ENCODE assay signal across 12 cellular contexts in genomic region chr22:41951898-41952474, GRCh38.
DNase-seq lines count a peak whose midpoint lies in the region; ATAC-seq and TF ChIP-seq lines count a peak whose summit lies in the region.
"Had no signal": no experiment of that assay in that cellular context is flagged by ENCODE, and none has a peak within 500 bp of the region (broad histone marks: within the 10 kb centered on the region; RNA-seq: fewer than 3 reads in every experiment).

Gene SMIM45 (plus strand): TSS chr22:41952150.

- no peak within 1 kb of the TSS for H3K4me3 Mint-ChIP-seq in stimulated activated memory B cell treated with anti-CD40 and anti-IgM and Interleukin-4, amounts not matched to agents 10 μg/mL and 1 μg/mL and 100 μg/mL, for 72 hours
- no peak within 1 kb of the TSS for H3K4me3 Mint-ChIP-seq in activated CD8-positive, alpha-beta T cell treated with anti-CD3 and anti-CD28 coated beads for 36 hours

- peaks cover 62% of the 10 kb centered on the region for H3K4me1 Mint-ChIP-seq in stimulated activated memory B cell treated with anti-CD40 and anti-IgM and Interleukin-4, amounts not matched to agents 10 μg/mL and 1 μg/mL and 100 μg/mL, for 72 hours
- peaks cover 16% of the 10 kb centered on the region for H3K4me1 Mint-ChIP-seq in activated CD8-positive, alpha-beta T cell treated with anti-CD3 and anti-CD28 coated beads for 36 hours (ENCODE audit: low read depth)

- peak; percentile 34 for TF ChIP-seq CTCF in OCI-LY3 (IDR thresholded peaks at IDR 0.05; ENCODE audit: low read depth, low read length)
- TF ChIP-seq CTCF in stomach (IDR thresholded peaks at IDR 0.05) = no peak
- TF ChIP-seq CTCF in activated CD8-positive, alpha-beta T cell treated with anti-CD3 and anti-CD28 coated beads for 36 hours (IDR thresholded peaks at IDR 0.05) = no peak

- peak within 1 kb of the TSS; percentile 12; the same call in 1 of the 2 replicates for H3K9ac ChIP-seq in OCI-LY3 (ENCODE audit: low read length)

- H3K9me3 ChIP-seq in OCI-LY3 (ENCODE audit: insufficient read depth, low read length) (no peaks in the 10 kb centered on the region), stomach (no peaks in the 10 kb centered on the region)

- H3K27ac Mint-ChIP-seq in stimulated activated memory B cell treated with anti-CD40 and anti-IgM and Interleukin-4, amounts not matched to agents 10 μg/mL and 1 μg/mL and 100 μg/mL, for 72 hours = peak within 1 kb of the TSS; percentile 50
- H3K27ac Mint-ChIP-seq in activated CD8-positive, alpha-beta T cell treated with anti-CD3 and anti-CD28 coated beads for 36 hours = no peak within 1 kb of the TSS

- no peaks in the 10 kb centered on the region for H3K36me3 ChIP-seq in OCI-LY3 (replicated peaks; ENCODE audit: low read depth, low read length)
- H3K36me3 ChIP-seq in stomach = no peaks in the 10 kb centered on the region

- no peaks in the 10 kb centered on the region for H3K9me3 Mint-ChIP-seq in stimulated activated memory B cell treated with anti-CD40 and anti-IgM and Interleukin-4, amounts not matched to agents 10 μg/mL and 1 μg/mL and 100 μg/mL, for 72 hours
- no peaks in the 10 kb centered on the region for H3K9me3 Mint-ChIP-seq in activated CD8-positive, alpha-beta T cell treated with anti-CD3 and anti-CD28 coated beads for 36 hours

- peak; percentile 90 for ATAC-seq in stimulated activated memory B cell treated with anti-CD40 and anti-IgM and Interleukin-4, amounts not matched to agents 10 μg/mL and 1 μg/mL and 100 μg/mL, for 72 hours
- ATAC-seq in activated CD8-positive, alpha-beta T cell treated with anti-CD3 and anti-CD28 coated beads for 36 hours = no peak

- 55 to 72% (median 63%) methylated on average over 7 to 16 of the region's 16 CpGs for WGBS in stomach, 5 donors

- H4K20me1 ChIP-seq in OCI-LY3 (ENCODE audit: insufficient read depth, low read length) = no peaks in the 10 kb centered on the region

- POLR2A ChIA-PET in activated CD8-positive, alpha-beta T cell treated with anti-CD3 and anti-CD28 coated beads for 36 hours (lab: Charles Lee) = interaction anchor here (1.1 to 1.4 kb wide), 2 partner anchors 8 to 139 kb away, joined by 4 read pairs; partner anchors contain the start of gene NDUFA6

- intact Hi-C loops in stomach (cut with DNase I; ENCODE audit: low total_unique reads) = no loop called here
- intact Hi-C loops in activated CD8-positive, alpha-beta T cell treated with anti-CD3 and anti-CD28 coated beads for 36 hours (cut with micrococcal nuclease) = no loop called here

- H3K27me3 ChIP-seq in OCI-LY3 (ENCODE audit: low read depth, low read length) = no peaks in the 10 kb centered on the region
- peaks cover 0 to 14% (median 0%) of the 10 kb centered on the region in 3 donors for H3K27me3 ChIP-seq in stomach

- H3K27ac ChIP-seq in OCI-LY3 (ENCODE audit: low read length) = no peak within 1 kb of the TSS
- no peak within 1 kb of the TSS for H3K27ac ChIP-seq in stomach
- H3K27ac ChIP-seq: 22Rv1, coronary artery had no signal

- H3K4me3 ChIP-seq in OCI-LY3 (ENCODE audit: low read length) (peak within 1 kb of the TSS; percentile 46), stomach (no peak within 1 kb of the TSS)
- H3K4me3 ChIP-seq: coronary artery had no signal

- H3K36me3 Mint-ChIP-seq in stimulated activated memory B cell treated with anti-CD40 and anti-IgM and Interleukin-4, amounts not matched to agents 10 μg/mL and 1 μg/mL and 100 μg/mL, for 72 hours = no peaks in the 10 kb centered on the region
- no peaks in the 10 kb centered on the region for H3K36me3 Mint-ChIP-seq in activated CD8-positive, alpha-beta T cell treated with anti-CD3 and anti-CD28 coated beads for 36 hours (ENCODE audit: low read depth)

- DNase-seq in DMS 273 (lab: John Stamatoyannopoulos, UW; ENCODE audit: unreplicated experiment) (peak; percentile 42), DMS 273 treated with DMSO at 0.1 percent for 48 hours (lab: John Stamatoyannopoulos, UW) (no peak), hippocampal formation (lab: John Stamatoyannopoulos, UW) (peak; percentile 76 to 85), stomach (no peak), activated gamma-delta T cell (lab: John Stamatoyannopoulos, UW) (no peak)
- DNase-seq in activated CD8-positive, alpha-beta T cell treated with anti-CD3 and anti-CD28 coated beads for 36 hours = no peak
- DNase-seq: foreskin melanocyte, SIG-M5 had no signal

- TF ChIP-seq POLR2A in stomach (IDR thresholded peaks at IDR 0.05) = no peak

- H3K79me2 ChIP-seq in OCI-LY3 (ENCODE audit: low read length) = peaks cover 10% of the 10 kb centered on the region; the same call in 1 of the 2 replicates

- peak within 1 kb of the TSS; percentile 24; the same call in 1 of the 2 replicates for H2AFZ ChIP-seq in OCI-LY3 (ENCODE audit: low read depth, low read length)

- H3K27me3 Mint-ChIP-seq in stimulated activated memory B cell treated with anti-CD40 and anti-IgM and Interleukin-4, amounts not matched to agents 10 μg/mL and 1 μg/mL and 100 μg/mL, for 72 hours = no peaks in the 10 kb centered on the region
- H3K27me3 Mint-ChIP-seq in activated CD8-positive, alpha-beta T cell treated with anti-CD3 and anti-CD28 coated beads for 36 hours = no peaks in the 10 kb centered on the region

- peak within 1 kb of the TSS; percentile 72 for H3K4me2 ChIP-seq in OCI-LY3 (ENCODE audit: low read length)

- H3K4me1 ChIP-seq in OCI-LY3 (ENCODE audit: low read length) = peaks cover 79% of the 10 kb centered on the region
- peaks cover 3 to 9% (median 5%) of the 10 kb centered on the region in 4 donors for H3K4me1 ChIP-seq in stomach

- CTCF ChIA-PET in activated CD8-positive, alpha-beta T cell treated with anti-CD3 and anti-CD28 coated beads for 36 hours (lab: Charles Lee) = no interaction called here

- no peak for TF ChIP-seq EP300 in stomach (IDR thresholded peaks at IDR 0.05)

Comparison
In these comparisons a context has a peak if more than half of its experiments do, and no peak if none do; other contexts are left out.
1. DNase-seq: peak in DMS 273 (single experiment) and hippocampal formation (2 of 2); none in DMS 273 treated with DMSO at 0.1 percent for 48 hours (single experiment), stomach (single experiment), activated gamma-delta T cell (single experiment) and activated CD8-positive, alpha-beta T cell treated with anti-CD3 and anti-CD28 coated beads for 36 hours (single experiment).